In the genomic region with DNA sequence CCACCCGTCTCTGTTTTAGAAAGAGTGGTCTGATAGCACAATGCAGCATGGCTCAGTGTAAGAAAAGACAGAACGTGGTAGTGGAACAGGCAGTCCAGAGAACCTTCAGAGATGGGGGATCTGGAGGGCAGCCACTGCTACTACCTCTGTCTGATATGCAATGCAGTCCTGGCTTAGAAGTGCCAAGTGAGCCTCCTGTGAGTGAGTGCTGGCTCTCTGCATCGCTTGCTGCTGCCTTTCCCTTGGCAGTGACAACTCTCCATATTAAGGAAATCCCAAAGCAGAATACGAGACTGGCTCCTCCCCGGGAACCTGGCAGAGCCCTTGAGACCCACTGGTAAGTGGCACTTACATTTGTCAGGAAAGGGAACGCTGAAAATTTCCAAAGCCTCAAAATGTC, we compare ENCODE assay signal across 24 cellular contexts. TPM values are rescaled to one million over a fixed set of nuclear protein-coding genes. Genes with fewer than 3 reads are reported as not detected.
A peak's percentile ranks its signal among the peaks of the same experiment; 100 is the strongest.
DNase-seq lines count a peak whose midpoint lies in the region; ATAC-seq and TF ChIP-seq lines count a peak whose summit lies in the region.
"Had no signal": no experiment of that assay in that cellular context is flagged by ENCODE, and none has a peak within 500 bp of the region (broad histone marks: within the 10 kb centered on the region; RNA-seq: fewer than 3 reads in every experiment).

No MANE protein-coding gene starts in this region.

- no peak overlapping the region for H2BK15ac ChIP-seq in mesenchymal stem cell (ENCODE audit: low read depth, poor library complexity, severe bottlenecking)

- H3K27me3 Mint-ChIP-seq in MCF 10A (ENCODE audit: insufficient read depth, unreplicated experiment): no peaks in the 10 kb centered on the region
- no peaks in the 10 kb centered on the region for H3K27me3 Mint-ChIP-seq in activated T-helper 2 cell treated with anti-CD3 and anti-CD28 coated beads, Interferon-gamma antibody, Interleukin-2, Interleukin-4, amounts not matched to agents 10 μg/mL and 5 μg/mL and 100 μg/mL, durations not matched to agents 14 hours and 24 hours and 36 hours (ENCODE audit: low read depth)
- H3K27me3 Mint-ChIP-seq: B cell had no signal

- no peaks in the 10 kb centered on the region for H4K20me1 ChIP-seq in mammary epithelial cell (ENCODE audit: insufficient read depth, low read length)

- H3K27ac ChIP-seq in mammary epithelial cell (ENCODE audit: insufficient read depth, low read depth, low read length): no peak overlapping the region
- peak overlapping the region in 11 of 12 donors; percentile 3 to 55 (median 35) for H3K27ac ChIP-seq in heart left ventricle
- no peak overlapping the region for H3K27ac ChIP-seq in mesenchymal stem cell (ENCODE audit: low read length, poor library complexity, severe bottlenecking)
- peak overlapping the region; percentile 39 for H3K27ac ChIP-seq in vagina
- no peak overlapping the region for H3K27ac ChIP-seq in effector memory CD4-positive, alpha-beta T cell (ENCODE audit: insufficient read depth, low read length, poor library complexity, severe bottlenecking)

- H3K14ac ChIP-seq in mesenchymal stem cell (ENCODE audit: low read length in 2 of 2): peak overlapping the region in 1 of 2 experiments; percentile 6

- peak overlapping the region; percentile 81 for H4K8ac ChIP-seq in mesenchymal stem cell (ENCODE audit: low read length)

- H3K4me2 ChIP-seq in mammary epithelial cell (ENCODE audit: insufficient read depth, low read depth, low read length): no peak overlapping the region
- H3K4me2 ChIP-seq in mesenchymal stem cell (ENCODE audit: low read length, poor library complexity, severe bottlenecking): no peak overlapping the region

- no peak overlapping the region for H3K9ac ChIP-seq in mammary epithelial cell (ENCODE audit: insufficient read depth, low read length)
- H3K9ac ChIP-seq in mesenchymal stem cell (ENCODE audit: low read length): no peak overlapping the region

- H3K4me3 Mint-ChIP-seq in MCF 10A (ENCODE audit: unreplicated experiment): no peak overlapping the region
- H3K4me3 Mint-ChIP-seq in activated T-helper 2 cell treated with anti-CD3 and anti-CD28 coated beads, Interferon-gamma antibody, Interleukin-2, Interleukin-4, amounts not matched to agents 10 μg/mL and 5 μg/mL and 100 μg/mL, durations not matched to agents 14 hours and 24 hours and 36 hours (ENCODE audit: low read depth): no peak overlapping the region
- H3K4me3 Mint-ChIP-seq: activated naive CD4-positive, alpha-beta T cell treated with anti-CD3 and anti-CD28 coated beads for 36 hours; activated T-cell treated with anti-CD3 and anti-CD28 coated beads, Interleukin-2, amount 50 U/mL, for 4 hours; B cell; dendritic cell treated with granulocyte-macrophage colony-stimulating factor and Interleukin-4, amounts not matched to agents 40 ng/mL and 50 ng/mL, for 4 days; T-helper 2 cell treated with Interferon-gamma antibody and Interleukin-4, amounts not matched to agents 5 μg/mL and 100 μg/mL, for 36 hours had no signal

- no peak overlapping the region for H2BK5ac ChIP-seq in mesenchymal stem cell (ENCODE audit: low read depth, low read length, poor library complexity, severe bottlenecking)

- no peak overlapping the region for H2AK5ac ChIP-seq in mesenchymal stem cell (ENCODE audit: low read length, severe bottlenecking)

- peaks cover 78% of the 10 kb centered on the region for H3K79me2 ChIP-seq in mammary epithelial cell (ENCODE audit: insufficient read depth, low read length)

- dilution Hi-C loops in mammary epithelial cell (cut with HindIII; ENCODE audit: low sequenced_read_pairs): no loop called here

- H3K4me1 Mint-ChIP-seq in MCF 10A (ENCODE audit: insufficient read depth, unreplicated experiment): peaks cover 23% of the 10 kb centered on the region
- peaks cover 12% of the 10 kb centered on the region for H3K4me1 Mint-ChIP-seq in activated T-helper 2 cell treated with anti-CD3 and anti-CD28 coated beads, Interferon-gamma antibody, Interleukin-2, Interleukin-4, amounts not matched to agents 10 μg/mL and 5 μg/mL and 100 μg/mL, durations not matched to agents 14 hours and 24 hours and 36 hours (ENCODE audit: low read depth)

- CTCF ChIA-PET in MCF 10A (lab: Yijun Ruan, JAX) (no interaction called here), mammary epithelial cell (lab: Charles Lee; ENCODE audit: low non-redundant PET) (no interaction called here)

- no peaks in the 10 kb centered on the region for H3K9me3 Mint-ChIP-seq in MCF 10A (ENCODE audit: unreplicated experiment)
- no peaks in the 10 kb centered on the region for H3K9me3 Mint-ChIP-seq in activated T-helper 2 cell treated with anti-CD3 and anti-CD28 coated beads, Interferon-gamma antibody, Interleukin-2, Interleukin-4, amounts not matched to agents 10 μg/mL and 5 μg/mL and 100 μg/mL, durations not matched to agents 14 hours and 24 hours and 36 hours
- H3K9me3 Mint-ChIP-seq: activated naive CD4-positive, alpha-beta T cell treated with anti-CD3 and anti-CD28 coated beads for 36 hours; activated T-cell treated with anti-CD3 and anti-CD28 coated beads, Interleukin-2, amount 50 U/mL, for 4 hours; dendritic cell treated with granulocyte-macrophage colony-stimulating factor and Interleukin-4, amounts not matched to agents 40 ng/mL and 50 ng/mL, for 4 days; T-helper 2 cell treated with Interferon-gamma antibody and Interleukin-4, amounts not matched to agents 5 μg/mL and 100 μg/mL, for 36 hours had no signal

- TF ChIP-seq POLR2A in heart left ventricle (IDR thresholded peaks at IDR 0.05) (no peak), vagina (IDR thresholded peaks at IDR 0.05) (no peak)

- ATAC-seq in heart left ventricle (peak; percentile 55 to 92 (median 78)), HG02884 (IDR thresholded peaks at IDR 0.05; ENCODE audit: unreplicated experiment) (no peak)
- ATAC-seq: activated T-cell treated with anti-CD3 and anti-CD28 coated beads, Interleukin-2, amount 50 U/mL, for 4 hours had no signal

- H3K4ac ChIP-seq in mesenchymal stem cell (ENCODE audit: low read depth in 1 of 2, low read length in 2 of 2): no peak overlapping the region

- peaks cover 17% of the 10 kb centered on the region for H3K36me3 Mint-ChIP-seq in MCF 10A (ENCODE audit: insufficient read depth, unreplicated experiment)
- no peaks in the 10 kb centered on the region for H3K36me3 Mint-ChIP-seq in activated T-helper 2 cell treated with anti-CD3 and anti-CD28 coated beads, Interferon-gamma antibody, Interleukin-2, Interleukin-4, amounts not matched to agents 10 μg/mL and 5 μg/mL and 100 μg/mL, durations not matched to agents 14 hours and 24 hours and 36 hours (ENCODE audit: low read depth)

- H3K36me3 ChIP-seq in mammary epithelial cell (ENCODE audit: insufficient read depth, low read length) (no peaks in the 10 kb centered on the region), heart left ventricle (no peaks in the 10 kb centered on the region), mesenchymal stem cell (ENCODE audit: control insufficient read depth in 1 of 2, insufficient read depth in 2 of 2, low read depth in 1 of 2, low read length in 2 of 2) (peaks cover 0 to 3% of the 10 kb centered on the region in 2 experiments), vagina (no peaks in the 10 kb centered on the region)
- H3K36me3 ChIP-seq in effector memory CD4-positive, alpha-beta T cell (ENCODE audit: control insufficient read depth, insufficient read depth, low read length): no peaks in the 10 kb centered on the region
- H3K36me3 ChIP-seq: uterus had no signal

- TF ChIP-seq CTCF in MCF 10A (IDR thresholded peaks at IDR 0.05; ENCODE audit: unreplicated experiment): no peak
- no peak for TF ChIP-seq CTCF in mammary epithelial cell (conservative IDR thresholded peaks at IDR 0.05 in 1 of 2, IDR thresholded peaks at IDR 0.05 in 1 of 2; ENCODE audit: extremely low read depth in 1 of 2, insufficient read depth in 1 of 2, low read depth in 1 of 2, low read length in 2 of 2)
- no peak for TF ChIP-seq CTCF in heart left ventricle (IDR thresholded peaks at IDR 0.05)
- no peak for TF ChIP-seq CTCF in vagina (IDR thresholded peaks at IDR 0.05)

- DNase-seq in MCF 10A (ENCODE audit: unreplicated experiment) (no peak), mammary epithelial cell (no peak), heart left ventricle (peak in 2 of 5 donors; percentile 57 to 60), mesenchymal stem cell (no peak), vagina (ENCODE audit: extremely low spot score in 2 of 2) (no peak)
- no peak for DNase-seq in activated T-helper 2 cell treated with anti-CD3 and anti-CD28 coated beads, Interferon-gamma antibody, Interleukin-2, Interleukin-4, amounts not matched to agents 10 μg/mL and 5 μg/mL and 100 μg/mL, durations not matched to agents 14 hours and 24 hours and 36 hours (ENCODE audit: low spot score)
- no peak for DNase-seq in effector memory CD4-positive, alpha-beta T cell
- DNase-seq: activated CD4-positive, alpha-beta T cell treated with anti-CD3 and anti-CD28 coated beads for 48 hours; activated naive CD4-positive, alpha-beta T cell treated with anti-CD3 and anti-CD28 coated beads for 36 hours; activated T-cell treated with anti-CD3 and anti-CD28 coated beads, Interleukin-2, amount 50 U/mL, for 4 hours; amygdala; DMS53; head of caudate nucleus; NCI-H1694; NCI-H2227 treated with DMSO at 0.1 percent for 48 hours; NCI-H748 treated with DMSO at 0.1 percent for 48 hours; small intestine; stimulated activated CD4-positive, alpha-beta T cell treated with anti-CD3 and anti-CD28 coated beads, Interleukin-1b, Interleukin-23, amount 100 ng/mL, for 48 hours; substantia nigra; uterus had no signal

- intact Hi-C loops in MCF 10A (cut with micrococcal nuclease) (no loop called here), mammary epithelial cell (cut with micrococcal nuclease) (loop anchor here (10.0 kb wide), 1 partner anchor 295 kb away; no protein-coding TSS in a partner anchor), heart left ventricle (cut with DNase I) (loop anchor here in 3 of 10 donors (5.0 to 10.0 kb wide), 2 partner anchors 53 to 55 kb away; no protein-coding TSS in a partner anchor), vagina (cut with DNase I) (no loop called here)
- intact Hi-C loops in activated T-helper 2 cell treated with anti-CD3 and anti-CD28 coated beads, Interferon-gamma antibody, Interleukin-2, Interleukin-4, amounts not matched to agents 10 μg/mL and 5 μg/mL and 100 μg/mL, durations not matched to agents 14 hours and 24 hours and 36 hours (cut with micrococcal nuclease): no loop called here

- no peak overlapping the region for H3K4me3 ChIP-seq in mammary epithelial cell (replicated peaks in 1 of 3; ENCODE audit: insufficient read depth in 1 of 3, low read depth in 2 of 3, low read length in 3 of 3)
- H3K4me3 ChIP-seq in heart left ventricle: peak overlapping the region in 1 of 12 donors; percentile 12
- H3K4me3 ChIP-seq in mesenchymal stem cell (ENCODE audit: insufficient read depth in 1 of 2, low read depth in 1 of 2, low read length in 2 of 2): no peak overlapping the region
- no peak overlapping the region for H3K4me3 ChIP-seq in vagina
- no peak overlapping the region for H3K4me3 ChIP-seq in effector memory CD4-positive, alpha-beta T cell (ENCODE audit: insufficient read depth, low read depth, low read length, poor library complexity, severe bottlenecking)
- H3K4me3 ChIP-seq: uterus had no signal

- peak overlapping the region; percentile 41 for H4K91ac ChIP-seq in mesenchymal stem cell (ENCODE audit: low read length)

- peak overlapping the region; percentile 12 for H3K27ac Mint-ChIP-seq in MCF 10A (ENCODE audit: low read depth, unreplicated experiment)
- H3K27ac Mint-ChIP-seq in activated T-helper 2 cell treated with anti-CD3 and anti-CD28 coated beads, Interferon-gamma antibody, Interleukin-2, Interleukin-4, amounts not matched to agents 10 μg/mL and 5 μg/mL and 100 μg/mL, durations not matched to agents 14 hours and 24 hours and 36 hours: no peak overlapping the region
- H3K27ac Mint-ChIP-seq: activated naive CD4-positive, alpha-beta T cell treated with anti-CD3 and anti-CD28 coated beads for 36 hours; B cell; dendritic cell treated with granulocyte-macrophage colony-stimulating factor and Interleukin-4, amounts not matched to agents 40 ng/mL and 50 ng/mL, for 4 days; T-helper 2 cell treated with Interferon-gamma antibody and Interleukin-4, amounts not matched to agents 5 μg/mL and 100 μg/mL, for 36 hours had no signal

- no peak overlapping the region for H2AFZ ChIP-seq in mammary epithelial cell (ENCODE audit: low read depth, low read length)
- H2AFZ ChIP-seq in mesenchymal stem cell (ENCODE audit: low read depth, low read length): no peak overlapping the region

- H2BK120ac ChIP-seq in mesenchymal stem cell (ENCODE audit: low read depth, low read length): peak overlapping the region; percentile 0

- peaks cover 9% of the 10 kb centered on the region for H3K4me1 ChIP-seq in mammary epithelial cell (ENCODE audit: insufficient read depth, low read length)
- H3K4me1 ChIP-seq in heart left ventricle: peaks cover 0 to 94% (median 51%) of the 10 kb centered on the region in 12 donors
- H3K4me1 ChIP-seq in mesenchymal stem cell (ENCODE audit: control insufficient read depth, insufficient read depth, low read depth, low read length): peaks cover 16% of the 10 kb centered on the region
- H3K4me1 ChIP-seq in vagina: peaks cover 5% of the 10 kb centered on the region
- H3K4me1 ChIP-seq in effector memory CD4-positive, alpha-beta T cell (ENCODE audit: control insufficient read depth, insufficient read depth, low read length, poor library complexity, severe bottlenecking): peaks cover 5% of the 10 kb centered on the region
- H3K4me1 ChIP-seq: uterus had no signal

- 88% methylated on average over 6 of the region's 6 CpGs for WGBS in mammary epithelial cell (ENCODE audit: low coverage, missing lambda C conversion rate)
- 22 to 32% (median 26%) methylated on average over 6 of the region's 6 CpGs for WGBS in heart left ventricle, 4 donors
- 94% methylated on average over 5 of the region's 6 CpGs for WGBS in mesenchymal stem cell

- no peaks in the 10 kb centered on the region for H3K27me3 ChIP-seq in mammary epithelial cell (ENCODE audit: insufficient read depth, low read length)
- H3K27me3 ChIP-seq in heart left ventricle: no peaks in the 10 kb centered on the region
- no peaks in the 10 kb centered on the region for H3K27me3 ChIP-seq in mesenchymal stem cell (ENCODE audit: control insufficient read depth in 1 of 2, insufficient read depth in 1 of 2, low read length in 2 of 2)
- no peaks in the 10 kb centered on the region for H3K27me3 ChIP-seq in vagina
- no peaks in the 10 kb centered on the region for H3K27me3 ChIP-seq in effector memory CD4-positive, alpha-beta T cell (replicated peaks; ENCODE audit: control insufficient read depth, insufficient read depth, low read length, poor library complexity, severe bottlenecking)
- H3K27me3 ChIP-seq: uterus had no signal

- no peak overlapping the region for H2BK12ac ChIP-seq in mesenchymal stem cell (ENCODE audit: low read length in 2 of 2)

- in situ Hi-C loops in mammary epithelial cell (cut with MboI; ENCODE audit: low sequenced_read_pairs in 2 of 2): no loop called here

- no TSS peak for BruUV-seq in MCF 10A (replicated peaks; lab: Mats Ljungman, UMichigan)
- no TSS peak for BruUV-seq in mammary epithelial cell (replicated peaks; lab: Mats Ljungman, UMichigan)

- H3K9me3 ChIP-seq in mammary epithelial cell (replicated peaks; ENCODE audit: insufficient read depth, low read length) (no peaks in the 10 kb centered on the region), heart left ventricle (no peaks in the 10 kb centered on the region), mesenchymal stem cell (ENCODE audit: control insufficient read depth, low read length) (no peaks in the 10 kb centered on the region), vagina (no peaks in the 10 kb centered on the region)
- H3K9me3 ChIP-seq in effector memory CD4-positive, alpha-beta T cell (ENCODE audit: control insufficient read depth, low read length): no peaks in the 10 kb centered on the region
- H3K9me3 ChIP-seq: uterus had no signal

- POLR2A ChIA-PET in MCF 10A (lab: Yijun Ruan, JAX): interaction anchor here (1.4 kb wide), 1 partner anchor 17 kb away, joined by 4 read pairs; no protein-coding TSS in a partner anchor

- no peak overlapping the region for H3K23ac ChIP-seq in mesenchymal stem cell (ENCODE audit: low read length in 2 of 2)

- peaks cover 39% of the 10 kb centered on the region for H3K79me1 ChIP-seq in mesenchymal stem cell (replicated peaks; ENCODE audit: low read length, poor library complexity, severe bottlenecking)

- peak overlapping the region in 1 of 2 experiments; percentile 28 for H3K18ac ChIP-seq in mesenchymal stem cell (ENCODE audit: low read depth in 1 of 2, low read length in 2 of 2)

RNA-seq across cellular contexts. Expression of a gene that starts 7.6 kb away (rescaled TPM):
- total RNA-seq in MCF 10A (2022) (77.0 and 94.1 TPM in 2 replicates), mammary epithelial cell (10 to 100 TPM; 65.2 to 77.6 TPM), heart left ventricle (100 to 1,000 TPM in 1 of 9 donors, 10 to 100 TPM in 8; 35.0 to 128 (median 45.2) TPM), vagina (88.4 TPM)
- polyA plus RNA-seq in mammary epithelial cell (52.9 TPM), heart left ventricle (10 to 100 TPM; 21.4 to 59.8 TPM)
- polyA minus RNA-seq in mammary epithelial cell: 122 TPM
- 22.0 TPM for polyA plus RNA-seq in mesenchymal stem cell (2013, experiment 1 of 2)
- 20.8 TPM for polyA plus RNA-seq in mesenchymal stem cell (2013, experiment 2 of 2)
- 36.0 and 40.7 TPM in 2 replicates for total RNA-seq in activated T-helper 2 cell treated with anti-CD3 and anti-CD28 coated beads, Interferon-gamma antibody, Interleukin-2, Interleukin-4, amounts not matched to agents 10 μg/mL and 5 μg/mL and 100 μg/mL, durations not matched to agents 14 hours and 24 hours and 36 hours

Comparison
In these comparisons a context has a peak if more than half of its experiments do, and no peak if none do; other contexts are left out.
1. H3K27ac ChIP-seq: peak in heart left ventricle (11 of 12) and vagina (single experiment); none in mammary epithelial cell (single experiment), mesenchymal stem cell (single experiment) and effector memory CD4-positive, alpha-beta T cell (single experiment).